Comparison of ENCODE assay signal across 11 cellular contexts in the genomic region with DNA sequence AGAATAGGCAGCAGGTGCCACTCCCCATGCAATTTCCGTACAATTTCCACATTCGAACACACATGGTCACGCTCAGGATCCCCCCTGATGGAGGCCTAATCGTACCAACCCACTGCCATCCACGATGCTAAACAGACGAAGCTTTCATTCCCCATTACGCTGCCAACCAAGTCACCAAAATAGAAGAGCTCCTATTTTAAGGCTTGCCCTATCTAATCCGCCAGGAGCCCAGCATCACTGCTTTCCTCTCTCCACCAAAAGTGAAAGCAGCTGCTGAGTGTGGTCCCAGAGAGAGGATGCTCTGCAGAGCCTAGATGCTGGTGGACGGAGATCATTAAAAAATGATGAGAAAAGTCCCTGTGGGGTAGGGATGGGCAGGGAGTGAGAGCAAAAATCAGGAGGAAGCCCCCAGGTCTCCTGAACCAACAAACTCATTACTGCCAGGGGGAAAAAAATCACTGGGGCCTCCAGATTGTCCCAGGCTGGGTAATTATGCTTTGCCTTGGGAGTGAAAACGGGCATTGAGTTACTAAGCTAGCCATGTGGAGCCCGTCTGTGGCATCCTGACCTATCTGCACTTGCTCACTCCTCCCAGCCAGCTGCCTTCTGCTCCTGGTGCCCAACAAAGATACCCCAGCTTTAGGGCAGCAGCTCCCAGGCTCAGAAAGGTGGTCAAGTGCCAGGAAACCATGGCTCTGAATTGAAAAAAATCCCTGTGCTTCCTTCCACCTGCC.
"Had no signal": no experiment of that assay in that cellular context is flagged by ENCODE, and none has a peak within 500 bp of the region (broad histone marks: within the 10 kb centered on the region; RNA-seq: fewer than 3 reads in every experiment).

No MANE protein-coding gene starts in this region.

- H3K9me3 Mint-ChIP-seq: activated naive CD4-positive, alpha-beta T cell treated with anti-CD3 and anti-CD28 coated beads, Interleukin-2, amount 10 ng/mL, durations not matched to agents 7 days and 5 days; activated T-helper 2 cell treated with anti-CD3 and anti-CD28 coated beads, Interferon-gamma antibody, Interleukin-2, Interleukin-4, amounts not matched to agents 10 μg/mL and 5 μg/mL and 100 μg/mL, durations not matched to agents 14 hours and 24 hours and 36 hours; natural killer cell treated with Interleukin-12 subunit alpha and Interleukin-12 subunit beta and Interleukin-15 and Interleukin-18, amount 100 ng/mL, for 72 hours; T-cell had no signal

- H3K36me3 Mint-ChIP-seq: activated naive CD4-positive, alpha-beta T cell treated with anti-CD3 and anti-CD28 coated beads, Interleukin-2, amount 10 ng/mL, durations not matched to agents 7 days and 5 days; natural killer cell treated with Interleukin-12 subunit alpha and Interleukin-12 subunit beta and Interleukin-15 and Interleukin-18, amount 100 ng/mL, for 72 hours; T-cell had no signal

- H3K4me3 Mint-ChIP-seq: activated naive CD4-positive, alpha-beta T cell treated with anti-CD3 and anti-CD28 coated beads, Interleukin-2, amount 10 ng/mL, durations not matched to agents 7 days and 5 days; natural killer cell treated with Interleukin-12 subunit alpha and Interleukin-12 subunit beta and Interleukin-15 and Interleukin-18, amount 100 ng/mL, for 72 hours; T-cell had no signal

- H3K27ac Mint-ChIP-seq: activated naive CD4-positive, alpha-beta T cell treated with anti-CD3 and anti-CD28 coated beads, Interleukin-2, amount 10 ng/mL, durations not matched to agents 7 days and 5 days; activated T-helper 2 cell treated with anti-CD3 and anti-CD28 coated beads, Interferon-gamma antibody, Interleukin-2, Interleukin-4, amounts not matched to agents 10 μg/mL and 5 μg/mL and 100 μg/mL, durations not matched to agents 14 hours and 24 hours and 36 hours; natural killer cell treated with Interleukin-12 subunit alpha and Interleukin-12 subunit beta and Interleukin-15 and Interleukin-18, amount 100 ng/mL, for 72 hours; T-cell had no signal

- DNase-seq: activated CD4-positive, alpha-beta T cell treated with anti-CD3 and anti-CD28 coated beads for 4 hours; activated CD8-positive, alpha-beta memory T cell treated with anti-CD3 and anti-CD28 coated beads for 24 hours; activated naive CD4-positive, alpha-beta T cell treated with anti-CD3 and anti-CD28 coated beads, Interleukin-2, amount 10 ng/mL, durations not matched to agents 7 days and 5 days; erythroblast; left cardiac atrium; mucosa of descending colon; stomach; T-cell; transverse colon had no signal

- H3K4me1 Mint-ChIP-seq: activated naive CD4-positive, alpha-beta T cell treated with anti-CD3 and anti-CD28 coated beads, Interleukin-2, amount 10 ng/mL, durations not matched to agents 7 days and 5 days; T-cell had no signal
